ENCODE assay signal across 16 cellular contexts in the genomic region with DNA sequence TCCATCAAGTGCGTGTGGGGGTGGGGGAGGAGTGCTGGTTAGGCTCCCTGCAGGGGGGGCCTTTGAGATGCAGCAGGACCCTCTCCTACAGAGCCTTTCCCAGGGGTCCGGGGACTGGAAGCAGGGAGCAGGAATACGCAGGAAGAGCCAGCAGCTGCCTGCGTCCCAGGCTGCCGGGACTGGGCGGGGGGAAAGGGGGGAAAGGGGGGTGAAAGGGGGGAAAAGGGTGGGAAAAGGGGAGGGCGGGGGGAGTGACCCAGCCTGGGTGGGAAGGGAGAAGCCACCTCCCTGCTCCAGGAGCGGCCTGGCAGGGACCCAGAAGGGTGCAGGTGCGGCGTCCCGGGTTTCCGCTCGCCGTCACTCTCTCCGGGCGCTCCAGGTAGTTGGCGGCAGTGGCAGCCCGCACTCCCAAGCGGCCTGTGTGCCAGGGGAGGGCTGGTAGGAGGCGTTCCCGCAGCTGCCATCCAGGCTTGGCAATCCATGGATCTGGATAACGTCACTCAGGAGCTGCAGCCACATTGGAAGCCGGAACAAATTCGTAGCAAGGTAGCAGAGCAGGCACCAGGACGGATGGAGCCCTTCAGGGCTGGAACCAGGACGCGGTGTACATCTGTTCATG.
DNase-seq lines count a peak whose midpoint lies in the region; ATAC-seq, FAIRE-seq and TF ChIP-seq lines count a peak whose summit lies in the region.
"Had no signal": no experiment of that assay in that cellular context is flagged by ENCODE, and none has a peak within 500 bp of the region (broad histone marks: within the 10 kb centered on the region; RNA-seq: fewer than 3 reads in every experiment).

No MANE protein-coding gene starts in this region.

- H3K4me3 ChIP-seq in heart right ventricle (peak overlapping the region in 1 of 10 donors; percentile 24), small intestine (ENCODE audit: low read depth in 1 of 2, low read length in 2 of 2) (no peak overlapping the region)
- H3K4me3 ChIP-seq: right lobe of liver had no signal

- intact Hi-C loops in heart right ventricle (cut with DNase I) = loop anchor here in 5 of 10 donors (10.0 kb wide), 2 partner anchors 116 to 504 kb away; no protein-coding TSS in a partner anchor

- 23 to 28% methylated on average over 21 to 27 of the region's 27 CpGs for WGBS in heart right ventricle, 2 donors
- WGBS in small intestine, 3 donors = 9 to 27% (median 22%) methylated on average over 21 to 27 of the region's 27 CpGs

- peak; percentile 54 for DNase-seq in NCI-H748 (lab: John Stamatoyannopoulos, UW; ENCODE audit: unreplicated experiment)
- DNase-seq in NCI-H748 treated with DMSO at 0.1 percent for 48 hours (lab: John Stamatoyannopoulos, UW) = no peak
- DNase-seq in NCI-H510A (lab: John Stamatoyannopoulos, UW) = peak; percentile 78
- DNase-seq in heart right ventricle = peak in 1 of 2 donors; percentile 27
- peak; percentile 50 for DNase-seq in small intestine
- no peak for DNase-seq in cerebellar cortex (ENCODE audit: low spot score)
- DNase-seq in NOMO-1 treated with DMSO at 0.1 percent for 48 hours (lab: John Stamatoyannopoulos, UW; ENCODE audit: unreplicated experiment) = no peak
- DNase-seq: activated CD4-positive, alpha-beta T cell treated with anti-CD3 and anti-CD28 coated beads, Interleukin-2, amount 10 ng/mL, durations not matched to agents 24 days and 14 days; KG1; NCI-H524 treated with DMSO at 0.1 percent for 48 hours; right lobe of liver had no signal

- H3K9me3 ChIP-seq in heart right ventricle = no peaks in the 10 kb centered on the region
- H3K9me3 ChIP-seq in small intestine (ENCODE audit: control insufficient read depth, low read depth) = no peaks in the 10 kb centered on the region
- H3K9me3 ChIP-seq: right lobe of liver had no signal

- peak in 7 of 8 donors; percentile 16 to 80 (median 69) for ATAC-seq in heart right ventricle
- ATAC-seq in GM18858 (IDR thresholded peaks at IDR 0.05; ENCODE audit: unreplicated experiment) = no peak
- ATAC-seq: activated T-helper 17 cell treated with anti-CD3 and anti-CD28 coated beads, Interleukin-2, amount 50 U/mL, for 72 hours; right lobe of liver had no signal

- no peaks in the 10 kb centered on the region for H3K4me1 ChIP-seq in heart right ventricle
- H3K4me1 ChIP-seq in small intestine (ENCODE audit: control insufficient read depth in 2 of 2, insufficient read depth in 1 of 2, low read depth in 1 of 2, low read length in 1 of 2) = no peaks in the 10 kb centered on the region
- H3K4me1 ChIP-seq: right lobe of liver had no signal

- TF ChIP-seq CTCF in heart right ventricle (IDR thresholded peaks at IDR 0.05) = no peak

- H3K27me3 ChIP-seq in heart right ventricle = peaks cover 0 to 23% (median 8%) of the 10 kb centered on the region in 7 donors
- no peaks in the 10 kb centered on the region for H3K27me3 ChIP-seq in small intestine (ENCODE audit: control insufficient read depth in 2 of 2, insufficient read depth in 2 of 2, low read length in 2 of 2)
- H3K27me3 ChIP-seq: right lobe of liver had no signal

- FAIRE-seq in small intestine (lab: Jason Lieb, UNC) = no peak
- FAIRE-seq: astrocyte, D721Med, GM19239 had no signal

- H3K27ac ChIP-seq in heart right ventricle (no peak overlapping the region), small intestine (ENCODE audit: low read depth in 1 of 2, low read length in 1 of 2) (no peak overlapping the region)
- H3K27ac ChIP-seq: right lobe of liver had no signal

- no peaks in the 10 kb centered on the region for H3K36me3 ChIP-seq in heart right ventricle
- H3K36me3 ChIP-seq in small intestine (ENCODE audit: control insufficient read depth in 2 of 2, insufficient read depth in 2 of 2, low read length in 2 of 2) = no peaks in the 10 kb centered on the region
- H3K36me3 ChIP-seq: right lobe of liver had no signal

Comparison
In these comparisons a context has a peak if more than half of its experiments do, and no peak if none do; other contexts are left out.
1. DNase-seq: peak in NCI-H748 (single experiment), NCI-H510A (single experiment) and small intestine (single experiment); none in NCI-H748 treated with DMSO at 0.1 percent for 48 hours (single experiment), cerebellar cortex (single experiment) and NOMO-1 treated with DMSO at 0.1 percent for 48 hours (single experiment).